Comparison of ENCODE assay signal across 25 cellular contexts in the genomic region with DNA sequence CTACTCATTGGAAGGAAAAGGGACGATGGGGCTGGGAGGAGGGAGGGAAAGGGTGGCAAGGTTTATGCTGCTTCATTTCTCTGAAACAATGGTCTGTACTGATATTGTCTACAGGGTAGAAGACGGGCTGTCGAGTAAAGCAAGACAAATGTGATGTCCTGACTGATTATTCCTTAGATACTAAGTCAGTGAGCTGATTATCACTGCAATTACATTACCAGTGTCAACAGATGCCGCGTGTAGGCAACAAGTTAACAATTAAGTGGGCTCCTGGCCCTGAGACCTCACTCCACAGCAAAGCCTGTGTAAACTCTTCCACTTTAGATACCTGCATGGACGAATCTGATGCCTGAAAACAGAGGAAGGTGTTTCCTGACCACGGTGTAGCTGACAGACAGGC.
"Had no signal": no experiment of that assay in that cellular context is flagged by ENCODE, and none has a peak within 500 bp of the region (broad histone marks: within the 10 kb centered on the region; RNA-seq: fewer than 3 reads in every experiment).

No MANE protein-coding gene starts in this region.

- H3K9me3 Mint-ChIP-seq: activated CD4-positive, alpha-beta T cell treated with anti-CD3 and anti-CD28 coated beads, Interleukin-2, amount 10 ng/mL, durations not matched to agents 7 days and 5 days; activated naive CD8-positive, alpha-beta T cell treated with anti-CD3 and anti-CD28 coated beads, Interleukin-2, amount 50 U/mL, for 24 hours; activated T-cell treated with anti-CD3 and anti-CD28 coated beads, Interleukin-2, amount 50 U/mL, for 4 hours; T-helper 1 cell treated with Interleukin-12 subunit alpha and Interleukin-12 subunit beta and Interleukin-4 antibody, amounts not matched to agents 30 μg/mL and 1 μg/mL, for 36 hours had no signal

- ATAC-seq: activated naive CD4-positive, alpha-beta T cell treated with anti-CD3 and anti-CD28 coated beads, Interleukin-2, amount 50 U/mL, for 72 hours; activated naive CD8-positive, alpha-beta T cell treated with anti-CD3 and anti-CD28 coated beads, Interleukin-2, amount 50 U/mL, for 24 hours; activated T-cell treated with anti-CD3 and anti-CD28 coated beads, Interleukin-2, amount 50 U/mL, for 4 hours; body of pancreas had no signal

- H3K4me3 ChIP-seq: ascending aorta, body of pancreas, MG63, SJSA1 had no signal

- H3K27ac Mint-ChIP-seq: activated CD4-positive, alpha-beta memory T cell treated with anti-CD3 and anti-CD28 coated beads for 36 hours; activated CD4-positive, alpha-beta T cell treated with anti-CD3 and anti-CD28 coated beads, Interleukin-2, amount 10 ng/mL, durations not matched to agents 7 days and 5 days; activated naive CD4-positive, alpha-beta T cell treated with anti-CD3 and anti-CD28 coated beads, Interleukin-2, amount 50 U/mL, for 72 hours; activated naive CD8-positive, alpha-beta T cell treated with anti-CD3 and anti-CD28 coated beads, Interleukin-2, amount 50 U/mL, for 24 hours; T-helper 1 cell treated with Interleukin-12 subunit alpha and Interleukin-12 subunit beta and Interleukin-4 antibody, amounts not matched to agents 30 μg/mL and 1 μg/mL, for 36 hours had no signal

- H3K9ac ChIP-seq: KMS-11 had no signal

- H3K9me3 ChIP-seq: ascending aorta, body of pancreas, MG63 had no signal

- H3K27me3 Mint-ChIP-seq: activated CD4-positive, alpha-beta memory T cell treated with anti-CD3 and anti-CD28 coated beads for 36 hours; activated CD4-positive, alpha-beta T cell treated with anti-CD3 and anti-CD28 coated beads, Interleukin-2, amount 10 ng/mL, durations not matched to agents 7 days and 5 days; activated naive CD8-positive, alpha-beta T cell treated with anti-CD3 and anti-CD28 coated beads, Interleukin-2, amount 50 U/mL, for 24 hours had no signal

- H3K27ac ChIP-seq: ascending aorta, body of pancreas, KMS-11, SJSA1 had no signal

- H3K4me3 Mint-ChIP-seq: activated CD4-positive, alpha-beta memory T cell treated with anti-CD3 and anti-CD28 coated beads for 36 hours; activated CD4-positive, alpha-beta T cell treated with anti-CD3 and anti-CD28 coated beads, Interleukin-2, amount 10 ng/mL, durations not matched to agents 7 days and 5 days; activated naive CD8-positive, alpha-beta T cell treated with anti-CD3 and anti-CD28 coated beads, Interleukin-2, amount 50 U/mL, for 24 hours; activated T-cell treated with anti-CD3 and anti-CD28 coated beads, Interleukin-2, amount 50 U/mL, for 4 hours; T-helper 1 cell treated with Interleukin-12 subunit alpha and Interleukin-12 subunit beta and Interleukin-4 antibody, amounts not matched to agents 30 μg/mL and 1 μg/mL, for 36 hours had no signal

- H3K4me1 Mint-ChIP-seq: activated CD4-positive, alpha-beta T cell treated with anti-CD3 and anti-CD28 coated beads, Interleukin-2, amount 10 ng/mL, durations not matched to agents 7 days and 5 days; activated naive CD8-positive, alpha-beta T cell treated with anti-CD3 and anti-CD28 coated beads, Interleukin-2, amount 50 U/mL, for 24 hours had no signal

- H3K27me3 ChIP-seq: ascending aorta, SJSA1 had no signal

- H3K36me3 ChIP-seq: ascending aorta, MG63, SJSA1 had no signal

- H3K4me1 ChIP-seq: ascending aorta, body of pancreas, SJSA1 had no signal

- H3K36me3 Mint-ChIP-seq: activated CD4-positive, alpha-beta memory T cell treated with anti-CD3 and anti-CD28 coated beads for 36 hours; activated naive CD4-positive, alpha-beta T cell treated with anti-CD3 and anti-CD28 coated beads, Interleukin-2, amount 50 U/mL, for 72 hours had no signal

- DNase-seq: activated CD4-positive, alpha-beta memory T cell treated with anti-CD3 and anti-CD28 coated beads for 36 hours; activated CD4-positive, alpha-beta T cell treated with anti-CD3 and anti-CD28 coated beads, Interleukin-2, amount 10 ng/mL, durations not matched to agents 7 days and 5 days; activated CD4-positive, CD25-positive, alpha-beta regulatory T cell; activated CD8-positive, alpha-beta memory T cell treated with anti-CD3 and anti-CD28 coated beads for 24 hours; activated effector memory CD4-positive, alpha-beta T cell treated with anti-CD3 and anti-CD28 coated beads, Interleukin-2, amount 50 U/mL, for 16 hours; activated naive CD4-positive, alpha-beta T cell treated with Interleukin-2 at 50 U/mL for 16 hours; activated naive CD8-positive, alpha-beta T cell treated with anti-CD3 and anti-CD28 coated beads, Interleukin-2, amount 50 U/mL, for 24 hours; activated T-cell treated with anti-CD3 and anti-CD28 coated beads, Interleukin-2, amount 50 U/mL, for 4 hours; amniotic stem cell; body of pancreas; central memory CD4-positive, alpha-beta T cell; MG63; MV-4-11; NCI-H1105; NCI-H1436; NCI-H1694 treated with DMSO at 0.1 percent for 48 hours; NCI-H2029 treated with DMSO at 0.1 percent for 48 hours; NCI-H446; NCI-H524; SHP77 had no signal
